1 cellular context compared by ENCODE assay signal in genomic region chr2:157787364-157787938, GRCh38.
TF ChIP-seq lines count a peak whose summit lies in the region.

No MANE protein-coding gene starts in this region.

TF ChIP-seq in WTC11, 78 proteins besides CTCF, POLR2A, EP300 and RAD21:
- no peak for TF ChIP-seq ATF2 (CRISPR knock-in tag; IDR thresholded peaks at IDR 0.05; ENCODE audit: borderline replicate concordance, low read depth)
- TF ChIP-seq ATF3 (CRISPR knock-in tag; conservative IDR thresholded peaks at IDR 0.05) = no peak
- no peak for TF ChIP-seq ZNF232 (CRISPR knock-in tag; IDR thresholded peaks at IDR 0.05)
- TF ChIP-seq IRF1 (CRISPR knock-in tag; IDR thresholded peaks at IDR 0.05) = no peak
- no peak for TF ChIP-seq MLX (CRISPR knock-in tag; IDR thresholded peaks at IDR 0.05)
- no peak for TF ChIP-seq KAT7 (CRISPR knock-in tag; IDR thresholded peaks at IDR 0.05; ENCODE audit: borderline replicate concordance)
- no peak for TF ChIP-seq ZMAT4 (CRISPR knock-in tag; IDR thresholded peaks at IDR 0.05)
- no peak for TF ChIP-seq ZNF219 (CRISPR knock-in tag; IDR thresholded peaks at IDR 0.05; ENCODE audit: borderline replicate concordance)
- TF ChIP-seq ARID4B (CRISPR knock-in tag; IDR thresholded peaks at IDR 0.05; ENCODE audit: borderline replicate concordance) = no peak
- no peak for TF ChIP-seq ATF1 (CRISPR knock-in tag; IDR thresholded peaks at IDR 0.05)
- TF ChIP-seq ZNF138 (CRISPR knock-in tag; conservative IDR thresholded peaks at IDR 0.05) = no peak
- no peak for TF ChIP-seq ZBTB43 (CRISPR knock-in tag; IDR thresholded peaks at IDR 0.05)
- TF ChIP-seq ZSCAN18 (CRISPR knock-in tag; IDR thresholded peaks at IDR 0.05) = no peak
- no peak for TF ChIP-seq CDX4 (CRISPR knock-in tag; IDR thresholded peaks at IDR 0.05; ENCODE audit: borderline replicate concordance)
- no peak for TF ChIP-seq CBFB (CRISPR knock-in tag; IDR thresholded peaks at IDR 0.05; ENCODE audit: low read depth)
- TF ChIP-seq GRHL2 (CRISPR knock-in tag; IDR thresholded peaks at IDR 0.05; ENCODE audit: insufficient replicate concordance, severe bottlenecking) = no peak
- no peak for TF ChIP-seq STAT6 (CRISPR knock-in tag; conservative IDR thresholded peaks at IDR 0.05; ENCODE audit: low read depth)
- TF ChIP-seq ZNF121 (CRISPR knock-in tag; IDR thresholded peaks at IDR 0.05) = no peak
- no peak for TF ChIP-seq GABPB1 (CRISPR knock-in tag; IDR thresholded peaks at IDR 0.05)
